In the genomic region with DNA sequence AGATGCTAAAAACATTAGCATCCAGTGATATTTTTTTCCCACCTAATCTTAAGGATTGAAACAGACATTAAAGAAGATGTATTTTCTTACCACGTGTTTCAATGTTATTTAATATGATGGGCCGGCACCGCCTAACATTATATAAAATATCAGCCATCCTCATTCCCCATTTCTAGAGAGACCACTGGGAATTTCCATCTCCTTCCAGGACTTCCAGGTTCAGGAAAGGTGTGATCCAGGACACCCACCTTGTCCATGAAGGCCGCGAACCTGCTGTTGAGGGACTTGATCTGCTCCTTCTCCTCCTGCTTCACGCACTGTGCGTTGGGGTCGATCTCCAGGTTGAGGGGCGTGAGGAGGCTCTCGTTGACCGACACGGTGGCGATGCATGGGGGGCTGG, we compare ENCODE assay signal across 9 cellular contexts. TPM values are rescaled to one million over a fixed set of nuclear protein-coding genes. Genes with fewer than 3 reads are reported as not detected.
"Had no signal": no experiment of that assay in that cellular context is flagged by ENCODE, and none has a peak within 500 bp of the region (broad histone marks: within the 10 kb centered on the region; RNA-seq: fewer than 3 reads in every experiment).

No MANE protein-coding gene starts in this region.

RNA-seq across cellular contexts. Expression of a gene that starts 16.5 kb away (rescaled TPM):
- total RNA-seq: activated B cell treated with CpG ODN at 0.5 μM for 24 hours; activated T-cell treated with anti-CD3 and anti-CD28 coated beads, Interleukin-2, amount 50 U/mL, for 4 hours; cardiac muscle cell; OCI-LY7; Right ventricle myocardium superior had no signal

RNA-seq across cellular contexts. Expression of a gene that starts 24.9 kb away (rescaled TPM):
- total RNA-seq: OCI-LY7 had no signal

RNA-seq across cellular contexts. Expression of a gene that starts 33.4 kb away (rescaled TPM):
- total RNA-seq: activated B cell treated with CpG ODN at 0.5 μM for 24 hours; activated CD4-positive, alpha-beta memory T cell treated with anti-CD3 and anti-CD28 coated beads for 36 hours; activated naive CD4-positive, alpha-beta T cell treated with anti-CD3 and anti-CD28 coated beads for 36 hours; activated naive CD4-positive, alpha-beta T cell treated with anti-CD3 and anti-CD28 coated beads, Interleukin-2, amount 50 U/mL, for 72 hours; activated T-helper 1 cell treated with anti-CD3 and anti-CD28 coated beads, Interleukin-12 subunit alpha, Interleukin-12 subunit beta, Interleukin-2, Interleukin-4 antibody, amounts not matched to agents 30 ng/mL and 10 ng/mL and 1 ng/mL, durations not matched to agents 14 hours and 24 hours and 36 hours; cardiac muscle cell; OCI-LY7; Right ventricle myocardium superior had no signal
- polyA plus RNA-seq: cardiac muscle cell had no signal
